In the genomic region with DNA sequence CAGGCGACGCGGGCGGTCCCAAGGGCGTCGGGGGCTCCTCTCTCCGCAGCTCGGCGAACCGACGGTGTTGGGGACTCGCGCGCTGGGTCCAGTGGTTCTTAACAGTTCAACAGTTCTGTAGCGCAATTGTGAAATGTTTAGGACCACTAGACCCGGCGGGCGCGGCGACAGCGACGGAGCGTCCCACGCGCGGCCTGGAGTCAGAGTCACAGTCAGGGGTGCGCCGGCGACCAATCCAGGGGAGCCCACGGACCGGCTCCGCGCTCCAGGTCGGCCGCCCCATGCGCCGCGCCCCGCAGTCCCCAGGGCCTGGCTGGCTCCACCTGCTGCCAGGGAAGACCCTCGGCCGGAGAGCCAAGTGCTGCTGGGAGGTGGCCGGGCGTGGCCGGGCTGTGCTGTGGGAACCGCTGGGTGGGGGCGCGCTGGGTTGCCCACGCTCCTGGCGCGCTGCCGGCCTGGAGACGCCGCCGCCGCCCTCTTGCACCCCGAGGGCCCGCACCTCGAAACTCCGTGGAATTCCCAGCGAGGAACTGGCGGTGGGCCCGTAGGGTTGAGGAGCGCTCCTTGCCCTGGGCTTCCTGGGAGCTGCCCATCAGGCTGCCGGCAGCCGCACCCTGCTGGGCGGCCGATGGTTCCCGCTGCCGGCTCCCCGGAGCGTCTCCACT, we compare ENCODE assay signal across 2 cellular contexts.
TF ChIP-seq lines count a peak whose summit lies in the region.

No MANE protein-coding gene starts in this region.

TF ChIP-seq in A549, 52 proteins besides CTCF, POLR2A, EP300 and RAD21:
- TF ChIP-seq ZSCAN20 (CRISPR knock-in tag; IDR thresholded peaks at IDR 0.05) (no peak), HES2 (IDR thresholded peaks at IDR 0.05) (no peak), MAZ (IDR thresholded peaks at IDR 0.05; ENCODE audit: borderline replicate concordance, low read depth, low read length) (no peak), PHF8 (IDR thresholded peaks at IDR 0.05; ENCODE audit: borderline replicate concordance, low read depth) (no peak), USF2 (IDR thresholded peaks at IDR 0.05) (no peak), HDAC2 (IDR thresholded peaks at IDR 0.05) (no peak), BHLHE40 (IDR thresholded peaks at IDR 0.05; ENCODE audit: low read depth, low read length) (no peak), FOXS1 (CRISPR knock-in tag; IDR thresholded peaks at IDR 0.05) (no peak), TFCP2L1 (CRISPR knock-in tag; IDR thresholded peaks at IDR 0.05) (no peak), NPAS2 (CRISPR knock-in tag; IDR thresholded peaks at IDR 0.05; ENCODE audit: borderline replicate concordance) (no peak), RCOR1 (IDR thresholded peaks at IDR 0.05; ENCODE audit: low read depth, low read length) (no peak), HEYL (CRISPR knock-in tag; IDR thresholded peaks at IDR 0.05) (no peak), JUN (IDR thresholded peaks at IDR 0.05) (no peak), CEBPB (IDR thresholded peaks at IDR 0.05) (no peak), CHD2 (IDR thresholded peaks at IDR 0.05; ENCODE audit: low read length, partially characterized antibody) (no peak), EHMT2 (IDR thresholded peaks at IDR 0.05; ENCODE audit: low read depth) (no peak), SREBF2 (IDR thresholded peaks at IDR 0.05) (no peak), TP53 (CRISPR knock-in tag; IDR thresholded peaks at IDR 0.05) (no peak)

TF ChIP-seq in HCT116, 20 proteins besides CTCF, POLR2A, EP300 and RAD21:
- TF ChIP-seq ZBTB33 (IDR thresholded peaks at IDR 0.05; ENCODE audit: extremely low read depth, insufficient replicate concordance, low read length) (no peak), EZH2phosphoT487 (IDR thresholded peaks at IDR 0.05; ENCODE audit: borderline replicate concordance) (no peak), TCF7L2 (IDR thresholded peaks at IDR 0.05; ENCODE audit: borderline replicate concordance, extremely low read depth, insufficient read depth, insufficient read length) (no peak), SRF (IDR thresholded peaks at IDR 0.05; ENCODE audit: low read depth) (no peak), ZFX (IDR thresholded peaks at IDR 0.05) (no peak), CEBPB (IDR thresholded peaks at IDR 0.05; ENCODE audit: low read depth) (no peak), ZNF274 (IDR thresholded peaks at IDR 0.05; ENCODE audit: low read depth, low read length) (no peak), YY1 (IDR thresholded peaks at IDR 0.05; ENCODE audit: extremely low read depth, insufficient replicate concordance, low read depth, low read length) (no peak), EGR1 (IDR thresholded peaks at IDR 0.05; ENCODE audit: low read depth) (no peak), SIN3A (IDR thresholded peaks at IDR 0.05; ENCODE audit: low read depth) (no peak), SP1 (IDR thresholded peaks at IDR 0.05; ENCODE audit: low read depth) (no peak), CBX3 (IDR thresholded peaks at IDR 0.05; ENCODE audit: low read depth) (no peak), POLR2AphosphoS5 (IDR thresholded peaks at IDR 0.05; ENCODE audit: low read depth, low read length) (no peak), EZH2 (IDR thresholded peaks at IDR 0.05) (no peak), ELF1 (IDR thresholded peaks at IDR 0.05; ENCODE audit: borderline replicate concordance, low read depth) (no peak), FOSL1 (IDR thresholded peaks at IDR 0.05; ENCODE audit: low read depth) (no peak), ATF3 (IDR thresholded peaks at IDR 0.05) (no peak), REST (IDR thresholded peaks at IDR 0.05; ENCODE audit: low read depth) (no peak), JUND (IDR thresholded peaks at IDR 0.05) (no peak)
- TF ChIP-seq, protein P1, sequence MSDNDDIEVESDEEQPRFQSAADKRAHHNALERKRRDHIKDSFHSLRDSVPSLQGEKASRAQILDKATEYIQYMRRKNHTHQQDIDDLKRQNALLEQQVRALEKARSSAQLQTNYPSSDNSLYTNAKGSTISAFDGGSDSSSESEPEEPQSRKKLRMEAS (IDR thresholded peaks at IDR 0.05) = no peak
